19 cellular contexts compared by ENCODE assay signal in the genomic region with DNA sequence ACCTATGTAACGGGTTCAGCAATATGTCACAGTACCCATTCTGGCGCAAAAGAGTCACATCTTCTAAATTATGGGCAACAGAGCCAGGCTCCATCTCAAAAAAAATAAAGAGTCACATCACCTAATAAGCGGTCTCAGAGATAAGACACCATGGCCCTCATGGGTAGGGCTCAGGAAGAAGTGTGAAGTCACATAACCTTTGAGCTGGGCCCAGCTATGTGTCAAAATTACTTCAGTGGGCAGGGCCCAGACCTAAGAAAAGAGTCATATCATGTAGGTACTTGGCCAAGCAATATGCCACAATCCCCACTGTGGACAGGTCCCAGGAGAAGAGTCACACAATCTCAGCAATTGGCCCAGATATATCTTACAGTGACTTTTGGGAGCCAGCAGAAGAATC. TPM values are rescaled to one million over a fixed set of nuclear protein-coding genes. Genes with fewer than 3 reads are reported as not detected.
A peak's percentile ranks its signal among the peaks of the same experiment; 100 is the strongest.
DNase-seq lines count a peak whose midpoint lies in the region; ATAC-seq and TF ChIP-seq lines count a peak whose summit lies in the region.
"Had no signal": no experiment of that assay in that cellular context is flagged by ENCODE, and none has a peak within 500 bp of the region (broad histone marks: within the 10 kb centered on the region; RNA-seq: fewer than 3 reads in every experiment).

No MANE protein-coding gene starts in this region.

- H3K9me3 Mint-ChIP-seq in activated naive CD4-positive, alpha-beta T cell treated with anti-CD3 and anti-CD28 coated beads, Interleukin-2, amount 10 ng/mL, durations not matched to agents 7 days and 5 days = peaks cover 40% of the 10 kb centered on the region
- H3K9me3 Mint-ChIP-seq: CD8-positive, alpha-beta T cell had no signal

- TF ChIP-seq POLR2A in Peyer's patch (IDR thresholded peaks at IDR 0.05) (peak in 1 of 2 donors; percentile 49), transverse colon (IDR thresholded peaks at IDR 0.05) (no peak)

- H2AFZ ChIP-seq in hepatocyte = no peak overlapping the region

- no peak overlapping the region for H3K4me3 Mint-ChIP-seq in activated naive CD4-positive, alpha-beta T cell treated with anti-CD3 and anti-CD28 coated beads, Interleukin-2, amount 10 ng/mL, durations not matched to agents 7 days and 5 days
- H3K4me3 Mint-ChIP-seq: B cell; CD4-positive, CD25-positive, alpha-beta regulatory T cell; CD8-positive, alpha-beta T cell; HFFc6 had no signal

- intact Hi-C loops in mucosa of descending colon (cut with DNase I, micrococcal nuclease) (no loop called here), transverse colon (cut with DNase I; ENCODE audit: low total_unique reads) (no loop called here)

- H3K9me3 ChIP-seq in Peyer's patch = no peaks in the 10 kb centered on the region
- no peaks in the 10 kb centered on the region for H3K9me3 ChIP-seq in hepatocyte (ENCODE audit: low read depth)
- no peaks in the 10 kb centered on the region for H3K9me3 ChIP-seq in mucosa of descending colon
- no peaks in the 10 kb centered on the region for H3K9me3 ChIP-seq in transverse colon
- H3K9me3 ChIP-seq: HAP-1 had no signal

- H3K4me2 ChIP-seq in hepatocyte = no peak overlapping the region
- H3K4me2 ChIP-seq: BLaER1 had no signal

- TF ChIP-seq EP300 in transverse colon (IDR thresholded peaks at IDR 0.05; ENCODE audit: low read depth) = no peak

- WGBS in hepatocyte (ENCODE audit: low lambda C conversion rate, missing lambda C conversion rate) = 100% methylated on average over 3 of the region's 3 CpGs
- 88 to 100% methylated on average over 1 to 3 of the region's 3 CpGs for WGBS in transverse colon (ENCODE audit: low coverage in 1 of 2), 2 donors

- H3K27me3 ChIP-seq in Peyer's patch (no peaks in the 10 kb centered on the region), hepatocyte (no peaks in the 10 kb centered on the region), transverse colon (no peaks in the 10 kb centered on the region)
- H3K27me3 ChIP-seq: BLaER1 had no signal

- no peaks in the 10 kb centered on the region for H3K9me2 ChIP-seq in hepatocyte (replicated peaks; ENCODE audit: insufficient read depth)

- H3K4me1 ChIP-seq in Peyer's patch = peaks cover 0 to 26% (median 3%) of the 10 kb centered on the region in 4 donors
- H3K4me1 ChIP-seq in hepatocyte (ENCODE audit: insufficient read depth) = peaks cover 22% of the 10 kb centered on the region
- peaks cover 27% of the 10 kb centered on the region for H3K4me1 ChIP-seq in mucosa of descending colon (ENCODE audit: low read depth)
- H3K4me1 ChIP-seq in transverse colon = peaks cover 10 to 41% (median 25%) of the 10 kb centered on the region in 4 donors
- H3K4me1 ChIP-seq: HAP-1 had no signal

- no peak for TF ChIP-seq CTCF in Peyer's patch (IDR thresholded peaks at IDR 0.05)
- no peak for TF ChIP-seq CTCF in hepatocyte (IDR thresholded peaks at IDR 0.05; ENCODE audit: poor library complexity)
- no peak for TF ChIP-seq CTCF in mucosa of descending colon (IDR thresholded peaks at IDR 0.05)
- TF ChIP-seq CTCF in transverse colon (IDR thresholded peaks at IDR 0.05) = no peak

- H4K20me1 ChIP-seq in hepatocyte (ENCODE audit: insufficient read depth, poor library complexity, severe bottlenecking) = no peaks in the 10 kb centered on the region
- H4K20me1 ChIP-seq: BLaER1 had no signal

- no peak overlapping the region for H3K27ac Mint-ChIP-seq in activated naive CD4-positive, alpha-beta T cell treated with anti-CD3 and anti-CD28 coated beads, Interleukin-2, amount 10 ng/mL, durations not matched to agents 7 days and 5 days
- H3K27ac Mint-ChIP-seq: B cell; CD4-positive, CD25-positive, alpha-beta regulatory T cell; CD8-positive, alpha-beta T cell; HFFc6 had no signal

- no peak overlapping the region for H3K4me3 ChIP-seq in Peyer's patch
- H3K4me3 ChIP-seq in hepatocyte = no peak overlapping the region
- H3K4me3 ChIP-seq in mucosa of descending colon = no peak overlapping the region
- no peak overlapping the region for H3K4me3 ChIP-seq in transverse colon
- H3K4me3 ChIP-seq: BLaER1, HAP-1 had no signal

- CTCF ChIA-PET in activated naive CD4-positive, alpha-beta T cell treated with anti-CD3 and anti-CD28 coated beads, Interleukin-2, amount 10 ng/mL, durations not matched to agents 7 days and 5 days (lab: Charles Lee) = no interaction called here

- H3K4me1 Mint-ChIP-seq in activated naive CD4-positive, alpha-beta T cell treated with anti-CD3 and anti-CD28 coated beads, Interleukin-2, amount 10 ng/mL, durations not matched to agents 7 days and 5 days = no peaks in the 10 kb centered on the region
- H3K4me1 Mint-ChIP-seq: B cell; CD4-positive, CD25-positive, alpha-beta regulatory T cell had no signal

- peak; percentile 27 for ATAC-seq in mucosa of descending colon
- ATAC-seq: CD8-positive, alpha-beta T cell had no signal

- in situ Hi-C loops in transverse colon (cut with MboI; ENCODE audit: low pct_ligation_motif_present in 1 of 4, low pct_unique_long_range_greater_than_20kb in 1 of 4, low sequenced_read_pairs in 3 of 4) = no loop called here

- H3K79me2 ChIP-seq in hepatocyte = no peaks in the 10 kb centered on the region

- H3K27ac ChIP-seq in Peyer's patch = peak overlapping the region in 3 of 4 donors; percentile 38 to 91 (median 58)
- H3K27ac ChIP-seq in hepatocyte = peak overlapping the region; percentile 56
- H3K27ac ChIP-seq in transverse colon = peak overlapping the region in 3 of 4 donors; percentile 29 to 36 (median 34)
- H3K27ac ChIP-seq: 22Rv1, BLaER1, C4-2B had no signal

- peaks cover 1% of the 10 kb centered on the region for H3K36me3 Mint-ChIP-seq in activated naive CD4-positive, alpha-beta T cell treated with anti-CD3 and anti-CD28 coated beads, Interleukin-2, amount 10 ng/mL, durations not matched to agents 7 days and 5 days
- H3K36me3 Mint-ChIP-seq: CD4-positive, CD25-positive, alpha-beta regulatory T cell; CD8-positive, alpha-beta T cell had no signal

- no peaks in the 10 kb centered on the region for H3K36me3 ChIP-seq in Peyer's patch
- H3K36me3 ChIP-seq in hepatocyte (replicated peaks; ENCODE audit: insufficient read depth, low read depth) = no peaks in the 10 kb centered on the region
- no peaks in the 10 kb centered on the region for H3K36me3 ChIP-seq in mucosa of descending colon (ENCODE audit: low read depth)
- H3K36me3 ChIP-seq in transverse colon = no peaks in the 10 kb centered on the region

- DNase-seq in Peyer's patch = peak in 1 of 3 donors; percentile 76
- no peak for DNase-seq in hepatocyte (ENCODE audit: low spot score)
- DNase-seq in mucosa of descending colon = no peak
- DNase-seq in transverse colon = peak; percentile 22
- no peak for DNase-seq in nucleus accumbens (lab: John Stamatoyannopoulos, UW)
- no peak for DNase-seq in activated naive CD4-positive, alpha-beta T cell treated with anti-CD3 and anti-CD28 coated beads, Interleukin-2, amount 10 ng/mL, durations not matched to agents 7 days and 5 days
- no peak for DNase-seq in SKM-1 treated with dmso at 0.1 percent for 144 hours (lab: John Stamatoyannopoulos, UW; ENCODE audit: unreplicated experiment)
- DNase-seq: Caco-2; CD4-positive, CD25-positive, alpha-beta regulatory T cell; CD8-positive, alpha-beta T cell; DMS153; DND-41; GOT3; HFFc6 had no signal

- H3K27me3 Mint-ChIP-seq in activated naive CD4-positive, alpha-beta T cell treated with anti-CD3 and anti-CD28 coated beads, Interleukin-2, amount 10 ng/mL, durations not matched to agents 7 days and 5 days = no peaks in the 10 kb centered on the region
- H3K27me3 Mint-ChIP-seq: B cell; CD4-positive, CD25-positive, alpha-beta regulatory T cell had no signal

RNA-seq across cellular contexts. Expression of a gene that starts 11.4 kb away (rescaled TPM):
- total RNA-seq in Peyer's patch (100 to 1,000 TPM; 171 to 214 (median 193) TPM), hepatocyte (68.3 and 84.0 TPM in 2 replicates), mucosa of descending colon (100 to 1,000 TPM in 1 of 3 donors, 10 to 100 TPM in 2; 77.3 to 140 (median 81.8) TPM), transverse colon (100 to 1,000 TPM in 3 of 4 donors, 10 to 100 TPM in 1; 93.9 to 236 (median 157) TPM)
- 19.0 and 25.2 TPM in 2 replicates for polyA plus RNA-seq in hepatocyte
